1 cellular context compared by ENCODE assay signal in genomic region chr11:14687943-14688627, GRCh38.
TF ChIP-seq lines count a peak whose summit lies in the region.

No MANE protein-coding gene starts in this region.

TF ChIP-seq in HepG2, 621 proteins besides CTCF, POLR2A, EP300 and RAD21 (continued from another document and continues in another):
- no peak for TF ChIP-seq RNF219 (CRISPR knock-in tag; IDR thresholded peaks at IDR 0.05)
- no peak for TF ChIP-seq JARID2 (CRISPR knock-in tag; IDR thresholded peaks at IDR 0.05; ENCODE audit: insufficient replicate concordance)
- no peak for TF ChIP-seq ZBTB25 (CRISPR knock-in tag; IDR thresholded peaks at IDR 0.05)
- no peak for TF ChIP-seq THAP7 (CRISPR knock-in tag; IDR thresholded peaks at IDR 0.05)
- no peak for TF ChIP-seq WIZ (CRISPR knock-in tag; IDR thresholded peaks at IDR 0.05)
- no peak for TF ChIP-seq PRDM4 (CRISPR knock-in tag; IDR thresholded peaks at IDR 0.05; ENCODE audit: borderline replicate concordance)
- no peak; the same call in 1 of the 2 replicates for TF ChIP-seq ZBTB20 (CRISPR knock-in tag; IDR thresholded peaks at IDR 0.05; ENCODE audit: borderline replicate concordance, low read depth)
- TF ChIP-seq ZNF501 (CRISPR knock-in tag; IDR thresholded peaks at IDR 0.05) = no peak
- TF ChIP-seq ZNF556 (CRISPR knock-in tag; IDR thresholded peaks at IDR 0.05; ENCODE audit: borderline replicate concordance) = no peak
- no peak for TF ChIP-seq GMEB2 (CRISPR knock-in tag; IDR thresholded peaks at IDR 0.05; ENCODE audit: low read depth)
- no peak for TF ChIP-seq SALL2 (CRISPR knock-in tag; IDR thresholded peaks at IDR 0.05)
- peak; percentile 21; the same call in 1 of the 2 replicates for TF ChIP-seq THAP11 (CRISPR knock-in tag; IDR thresholded peaks at IDR 0.05)
- no peak for TF ChIP-seq ATM (IDR thresholded peaks at IDR 0.05; ENCODE audit: borderline replicate concordance)
- TF ChIP-seq PATZ1 (CRISPR knock-in tag; IDR thresholded peaks at IDR 0.05) = no peak
- no peak for TF ChIP-seq ZHX1 (CRISPR knock-in tag; IDR thresholded peaks at IDR 0.05; ENCODE audit: low read depth)
- no peak for TF ChIP-seq YEATS4 (CRISPR knock-in tag; IDR thresholded peaks at IDR 0.05; ENCODE audit: borderline replicate concordance)
- no peak for TF ChIP-seq ZNF335 (CRISPR knock-in tag; IDR thresholded peaks at IDR 0.05)
- 0 out of 2 replicates have a peak, but pooled peaks have one; percentile 25 for TF ChIP-seq ZNF12 (CRISPR knock-in tag; IDR thresholded peaks at IDR 0.05)
- no peak for TF ChIP-seq BRD4 (CRISPR knock-in tag; IDR thresholded peaks at IDR 0.05)
- no peak for TF ChIP-seq ZNF780A (CRISPR knock-in tag; IDR thresholded peaks at IDR 0.05)
- TF ChIP-seq ZMYM3 (CRISPR knock-in tag; IDR thresholded peaks at IDR 0.05) = no peak
- TF ChIP-seq HMG20A (CRISPR knock-in tag; IDR thresholded peaks at IDR 0.05; ENCODE audit: borderline replicate concordance) = peak; percentile 36; the same call in 1 of the 2 replicates
- 0 out of 2 replicates have a peak, but pooled peaks have one; percentile 33 for TF ChIP-seq RARA (CRISPR knock-in tag; IDR thresholded peaks at IDR 0.05)
- TF ChIP-seq ZSCAN5A (CRISPR knock-in tag; IDR thresholded peaks at IDR 0.05; ENCODE audit: borderline replicate concordance) = no peak
- TF ChIP-seq ZNF326 (CRISPR knock-in tag; IDR thresholded peaks at IDR 0.05; ENCODE audit: borderline replicate concordance) = no peak
- TF ChIP-seq ZNF264 (CRISPR knock-in tag; IDR thresholded peaks at IDR 0.05) = no peak
- TF ChIP-seq NFE2L2 (IDR thresholded peaks at IDR 0.05; ENCODE audit: low read length) = no peak
- TF ChIP-seq THYN1 (CRISPR knock-in tag; IDR thresholded peaks at IDR 0.05; ENCODE audit: borderline replicate concordance, low read depth) = no peak
- TF ChIP-seq ZNF18 (CRISPR knock-in tag; IDR thresholded peaks at IDR 0.05; ENCODE audit: insufficient replicate concordance) = no peak
- TF ChIP-seq ZNF615 (CRISPR knock-in tag; IDR thresholded peaks at IDR 0.05; ENCODE audit: borderline replicate concordance) = no peak
- no peak for TF ChIP-seq ZNF557 (CRISPR knock-in tag; IDR thresholded peaks at IDR 0.05)
- no peak for TF ChIP-seq ZNF230 (CRISPR knock-in tag; IDR thresholded peaks at IDR 0.05)
- peak; percentile 90 for TF ChIP-seq FOXA3 (CRISPR knock-in tag; IDR thresholded peaks at IDR 0.05)
- TF ChIP-seq ZFP90 (CRISPR knock-in tag; IDR thresholded peaks at IDR 0.05; ENCODE audit: borderline replicate concordance) = no peak
- peak; percentile 82 for TF ChIP-seq ARID5B (CRISPR knock-in tag; IDR thresholded peaks at IDR 0.05)
- no peak for TF ChIP-seq GABPB1 (CRISPR knock-in tag; IDR thresholded peaks at IDR 0.05)
- no peak for TF ChIP-seq LCORL (IDR thresholded peaks at IDR 0.05)
- no peak for TF ChIP-seq LCORL (CRISPR knock-in tag; IDR thresholded peaks at IDR 0.05)
- no peak for TF ChIP-seq ZNF224 (CRISPR knock-in tag; IDR thresholded peaks at IDR 0.05)
- no peak for TF ChIP-seq ETV6 (CRISPR knock-in tag; conservative IDR thresholded peaks at IDR 0.05)
- TF ChIP-seq ARHGAP35 (CRISPR knock-in tag; IDR thresholded peaks at IDR 0.05; ENCODE audit: borderline replicate concordance) = no peak
